Comparison of ENCODE assay signal across 9 cellular contexts in the genomic region with DNA sequence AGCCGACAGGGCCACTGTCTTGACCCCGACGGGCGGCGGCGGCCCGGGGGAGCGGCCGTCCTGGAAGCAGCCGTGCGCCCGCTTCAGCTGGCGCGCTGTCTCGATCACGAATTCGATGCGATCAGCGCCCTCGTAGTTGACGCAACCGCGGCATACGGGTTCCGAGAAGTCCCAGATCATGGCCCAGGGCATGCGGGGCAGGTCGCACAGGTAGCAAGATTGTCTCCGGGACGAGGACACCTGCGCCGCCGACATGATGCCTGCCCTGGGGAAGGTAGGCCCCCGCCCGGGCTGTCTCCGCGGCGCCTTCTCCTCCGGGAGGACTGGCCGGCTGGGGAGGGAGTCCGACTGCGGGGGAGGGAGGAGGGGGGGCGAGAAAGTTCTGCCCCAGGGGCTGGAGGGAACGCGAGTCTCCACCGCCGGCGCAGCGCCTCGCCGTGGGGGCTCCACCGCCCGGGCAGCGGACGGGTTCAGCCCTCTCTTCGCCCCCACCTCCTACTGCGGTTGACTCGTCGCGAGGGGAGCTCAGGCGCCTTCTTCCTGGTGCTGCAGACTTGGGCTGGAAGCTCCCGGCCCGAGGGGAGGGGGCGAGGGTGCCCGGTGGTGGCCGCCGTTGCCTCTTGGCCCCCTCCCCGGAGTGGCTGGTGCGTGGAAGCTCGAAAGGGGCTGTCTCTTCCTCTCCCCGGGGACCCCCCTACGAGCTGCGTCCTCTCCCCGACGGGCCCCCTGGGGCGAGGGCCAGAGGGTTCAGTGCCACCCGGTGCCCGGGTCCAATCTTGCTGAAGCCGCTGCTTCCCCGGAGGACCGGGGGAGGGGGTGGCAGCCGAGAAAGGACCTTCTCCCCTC. TPM values are rescaled to one million over a fixed set of nuclear protein-coding genes. Genes with fewer than 3 reads are reported as not detected.
A peak's percentile ranks its signal among the peaks of the same experiment; 100 is the strongest.
DNase-seq lines count a peak whose midpoint lies in the region; ATAC-seq, FAIRE-seq and TF ChIP-seq lines count a peak whose summit lies in the region.
"Had no signal": no experiment of that assay in that cellular context is flagged by ENCODE, and none has a peak within 500 bp of the region (broad histone marks: within the 10 kb centered on the region; RNA-seq: fewer than 3 reads in every experiment).

No MANE protein-coding gene starts in this region.

- peaks cover 10% of the 10 kb centered on the region for H3F3A ChIP-seq in PC-3 (ENCODE audit: low read length, unreplicated experiment)

- CTCF ChIA-PET in PC-3 (lab: Charles Lee): interaction anchor here (0.5 to 1.2 kb wide), 7 partner anchors 12 to 152 kb away, joined by 3 to 13 read pairs (median 4); no protein-coding TSS in a partner anchor

- BruUV-seq in PC-3 (replicated peaks; lab: Mats Ljungman, UMichigan): no TSS peak

- peak; percentile 37 for ATAC-seq in GM18909 (IDR thresholded peaks at IDR 0.05; ENCODE audit: poor library complexity, unreplicated experiment)
- ATAC-seq in HG03108 (IDR thresholded peaks at IDR 0.05; ENCODE audit: unreplicated experiment): peak; percentile 22
- ATAC-seq in PC-3: peak; percentile 13

- peak overlapping the region; percentile 81 for H3K4me2 ChIP-seq in BLaER1
- H3K4me2 ChIP-seq in PC-3 (ENCODE audit: low read length): peak overlapping the region; percentile 91

- FAIRE-seq in frontal cortex (lab: Jason Lieb, UNC) (no peak), urothelium cell line (lab: Jason Lieb, UNC) (peak; percentile 13)
- FAIRE-seq: endometrium had no signal

- H3K27ac ChIP-seq in BLaER1: peak overlapping the region; percentile 94
- H3K27ac ChIP-seq in PC-3 (ENCODE audit: low read length): peak overlapping the region; percentile 91
- H3K27ac ChIP-seq in neutrophil: peak overlapping the region; percentile 100

- DNase-seq in PC-3 (peak; percentile 72), activated gamma-delta T cell (lab: John Stamatoyannopoulos, UW) (peak; percentile 58), frontal cortex (ENCODE audit: low spot score in 2 of 2) (peak; percentile 79 to 87), urothelium cell line (ENCODE audit: low spot score) (peak; percentile 84)

- H2AFZ ChIP-seq in PC-3 (ENCODE audit: low read length): no peak overlapping the region

- peaks cover 80% of the 10 kb centered on the region for H3K79me2 ChIP-seq in PC-3 (ENCODE audit: low read length)

- POLR2A ChIA-PET in PC-3 (lab: Charles Lee; ENCODE audit: unreplicated experiment): interaction anchor here (0.5 to 2.1 kb wide), 7 partner anchors 11 to 109 kb away, joined by 3 to 50 read pairs (median 4); no protein-coding TSS in a partner anchor

- H3K27me3 ChIP-seq in BLaER1 (no peaks in the 10 kb centered on the region), PC-3 (ENCODE audit: low read length) (no peaks in the 10 kb centered on the region), neutrophil (no peaks in the 10 kb centered on the region)

- H4K20me1 ChIP-seq in BLaER1: peaks cover 39% of the 10 kb centered on the region
- peaks cover 37% of the 10 kb centered on the region for H4K20me1 ChIP-seq in PC-3 (ENCODE audit: low read length)

- intact Hi-C loops in PC-3 (cut with micrococcal nuclease): loop anchor here (1.0 kb wide), 2 partner anchors 18 to 41 kb away; no protein-coding TSS in a partner anchor

- H3K4me1 ChIP-seq in BLaER1: peaks cover 74% of the 10 kb centered on the region
- peaks cover 51% of the 10 kb centered on the region for H3K4me1 ChIP-seq in PC-3 (ENCODE audit: insufficient read depth, low read length)
- peaks cover 42 to 52% of the 10 kb centered on the region in 2 experiments for H3K4me1 ChIP-seq in neutrophil (ENCODE audit: control insufficient read depth in 1 of 2, insufficient read depth in 1 of 2, low read depth in 1 of 2, low read length in 1 of 2)

- TF ChIP-seq CTCF in PC-3 (conservative IDR thresholded peaks at IDR 0.05; ENCODE audit: low read depth, low read length) (no peak; the same call in 1 of the 2 replicates), neutrophil (IDR thresholded peaks at IDR 0.05) (no peak)

- no peaks in the 10 kb centered on the region for H3K9me3 ChIP-seq in BLaER1
- H3K9me3 ChIP-seq in PC-3 (ENCODE audit: low read length): no peaks in the 10 kb centered on the region
- no peaks in the 10 kb centered on the region for H3K9me3 ChIP-seq in neutrophil

- H3K9ac ChIP-seq in BLaER1 (peak overlapping the region; percentile 89), PC-3 (ENCODE audit: low read length) (peak overlapping the region; percentile 95)

- H3K4me3 ChIP-seq in BLaER1: peak overlapping the region; percentile 78
- H3K4me3 ChIP-seq in PC-3 (ENCODE audit: low read length): peak overlapping the region; percentile 99
- peak overlapping the region; percentile 86 to 90 for H3K4me3 ChIP-seq in neutrophil (ENCODE audit: low read depth in 1 of 2, low read length in 1 of 2)

- H3K36me3 ChIP-seq in BLaER1 (peaks cover 12% of the 10 kb centered on the region), PC-3 (ENCODE audit: low read depth, low read length) (peaks cover 25% of the 10 kb centered on the region), neutrophil (peaks cover 21% of the 10 kb centered on the region)

- no peaks in the 10 kb centered on the region for H3K9me2 ChIP-seq in PC-3 (replicated peaks; ENCODE audit: low read length)

RNA-seq across cellular contexts. Expression of a gene that starts 0.7 kb away (rescaled TPM):
- total RNA-seq in PC-3 (2014; rRNA removed): 113 and 146 TPM in 2 replicates
- total RNA-seq in frontal cortex: 68.9 TPM

Comparison
In these comparisons a context has a peak if more than half of its experiments do, and no peak if none do; other contexts are left out.
1. Peak in every context shown above with its lines: DNase-seq, ATAC-seq, H3K4me3 ChIP-seq and H3K27ac ChIP-seq.